ENCODE assay signal across 13 cellular contexts in genomic region chr2:55148269-55148668, GRCh38.
DNase-seq lines count a peak whose midpoint lies in the region; ATAC-seq, FAIRE-seq and TF ChIP-seq lines count a peak whose summit lies in the region.
"Had no signal": no experiment of that assay in that cellular context is flagged by ENCODE, and none has a peak within 500 bp of the region (broad histone marks: within the 10 kb centered on the region; RNA-seq: fewer than 3 reads in every experiment).

No MANE protein-coding gene starts in this region.

- no peaks in the 10 kb centered on the region for H3K9me3 ChIP-seq in K562 (replicated peaks; ENCODE audit: control insufficient read depth, insufficient read depth, low read depth, low read length)

- FAIRE-seq in K562 (lab: Jason Lieb, UNC): no peak

- no peaks in the 10 kb centered on the region for H3K36me3 Mint-ChIP-seq in progenitor cell of endocrine pancreas (ENCODE audit: insufficient read depth)
- H3K36me3 Mint-ChIP-seq: natural killer cell had no signal

- H3K4me3 Mint-ChIP-seq in progenitor cell of endocrine pancreas (ENCODE audit: low read depth): no peak overlapping the region
- H3K4me3 Mint-ChIP-seq: natural killer cell had no signal

- TF ChIP-seq POLR2A in K562 (conservative IDR thresholded peaks at IDR 0.05): no peak

- H3K4me2 ChIP-seq in K562 (ENCODE audit: insufficient read depth, low read length): no peak overlapping the region

- in situ Hi-C loops in K562 (cut with MboI) (no loop called here), GM13977 (cut with MboI; ENCODE audit: low pct_unique_long_range_greater_than_20kb, low sequenced_read_pairs, unreplicated experiment) (no loop called here)

- CTCF ChIA-PET in K562 (lab: Yijun Ruan, JAX; ENCODE audit: low intra/inter-chr PET ratio): no interaction called here

- H3K9me3 Mint-ChIP-seq in progenitor cell of endocrine pancreas (ENCODE audit: low read depth): no peaks in the 10 kb centered on the region
- H3K9me3 Mint-ChIP-seq: natural killer cell had no signal

- H3K79me2 ChIP-seq in K562 (ENCODE audit: control insufficient read depth, insufficient read depth, low read length): no peaks in the 10 kb centered on the region

- no peak overlapping the region for H3K27ac ChIP-seq in K562 (ENCODE audit: extremely low read depth, low read depth, low read length)
- H3K27ac ChIP-seq: WERI-Rb-1 had no signal

- H3K27ac Mint-ChIP-seq in progenitor cell of endocrine pancreas: peak overlapping the region; percentile 89
- H3K27ac Mint-ChIP-seq: natural killer cell had no signal

- TF ChIP-seq RAD21 in K562 (CRISPR knock-in tag; conservative IDR thresholded peaks at IDR 0.05 in 1 of 2, IDR thresholded peaks at IDR 0.05 in 1 of 2): no peak

- TF ChIP-seq EP300 in K562 (IDR thresholded peaks at IDR 0.05; ENCODE audit: low read length): no peak

- H3K4me1 Mint-ChIP-seq in progenitor cell of endocrine pancreas (ENCODE audit: low read depth): peaks cover 22% of the 10 kb centered on the region
- H3K4me1 Mint-ChIP-seq: natural killer cell had no signal

- DNase-seq in GM03348 (ENCODE audit: low spot score): peak; percentile 55
- DNase-seq in NCI-H146 (lab: John Stamatoyannopoulos, UW): peak; percentile 87
- DNase-seq in K562 (ENCODE audit: extremely low read depth in 1 of 4, low spot score in 3 of 4): no peak
- DNase-seq in progenitor cell of endocrine pancreas (ENCODE audit: low spot score, unreplicated experiment): no peak
- DNase-seq in omental fat pad (ENCODE audit: low spot score): no peak
- no peak for DNase-seq in Right ventricle myocardium superior
- no peak for DNase-seq in GM13977 (ENCODE audit: low spot score)
- DNase-seq: activated T-cell treated with anti-CD3 and anti-CD28 coated beads for 4 hours, DMS79, islet precursor cell, natural killer cell, NCI-H1930, WERI-Rb-1 had no signal

- H4K20me1 ChIP-seq in K562 (replicated peaks; ENCODE audit: control insufficient read depth, insufficient read depth, low read length): no peaks in the 10 kb centered on the region

- intact Hi-C loops in K562 (cut with micrococcal nuclease) (no loop called here), Right ventricle myocardium superior (cut with DNase I) (no loop called here)

- no peaks in the 10 kb centered on the region for H3K27me3 ChIP-seq in K562 (ENCODE audit: control insufficient read depth in 2 of 2, insufficient read depth in 2 of 2, low read length in 2 of 2)

- TF ChIP-seq CTCF in K562 (IDR thresholded peaks at IDR 0.05 in 2 of 3, conservative IDR thresholded peaks at IDR 0.05 in 1 of 3; ENCODE audit: insufficient read depth in 2 of 3, low read depth in 1 of 3, low read length in 3 of 3) (no peak), progenitor cell of endocrine pancreas (IDR thresholded peaks at IDR 0.05; ENCODE audit: unreplicated experiment) (no peak), omental fat pad (IDR thresholded peaks at IDR 0.05) (no peak), GM13977 (IDR thresholded peaks at IDR 0.05; ENCODE audit: extremely low read depth, insufficient read depth, missing control alignments) (no peak)

- no TSS peak for BruUV-seq in K562 (replicated peaks; lab: Mats Ljungman, UMichigan)

- peak overlapping the region; percentile 78; the same call in 1 of the 2 replicates for H2AFZ ChIP-seq in K562 (ENCODE audit: low read depth, low read length)

- POLR2A ChIA-PET in K562 (lab: Yijun Ruan, JAX): interaction anchor here (0.6 to 1.3 kb wide), 4 partner anchors 9 to 126 kb away, joined by 3 read pairs; no protein-coding TSS in a partner anchor

- no peak overlapping the region for H3K4me3 ChIP-seq in K562

- H3K4me1 ChIP-seq in K562 (replicated peaks in 1 of 2; ENCODE audit: control insufficient read depth in 2 of 2, insufficient read depth in 2 of 2, low read length in 2 of 2): peaks cover 2 to 8% of the 10 kb centered on the region in 2 experiments; a peak in 2 of 5 replicates

- no peak for ATAC-seq in K562
- no peak for ATAC-seq in omental fat pad (ENCODE audit: low FRiP score)
- ATAC-seq in Right ventricle myocardium superior (ENCODE audit: poor library complexity): no peak
- ATAC-seq: natural killer cell had no signal

- H3K36me3 ChIP-seq in K562 (ENCODE audit: control insufficient read depth, insufficient read depth, low read length): no peaks in the 10 kb centered on the region
- H3K36me3 ChIP-seq: WERI-Rb-1 had no signal

- peaks cover 3% of the 10 kb centered on the region for H3K27me3 Mint-ChIP-seq in progenitor cell of endocrine pancreas

- 35% methylated on average over 2 of the region's 2 CpGs for WGBS in K562 (ENCODE audit: insufficient coverage, low coverage, missing lambda C conversion rate)

- no peaks in the 10 kb centered on the region for H3K9me1 ChIP-seq in K562 (ENCODE audit: control insufficient read depth, insufficient read depth, low read length)

- no peak overlapping the region for H3K9ac ChIP-seq in K562 (ENCODE audit: insufficient read depth in 1 of 2, low read depth in 2 of 2, low read length in 2 of 2)

TF ChIP-seq in K562, 482 proteins besides CTCF, POLR2A, EP300 and RAD21:
- TF ChIP-seq FOXK2 (conservative IDR thresholded peaks at IDR 0.05 in 1 of 2, IDR thresholded peaks at IDR 0.05 in 1 of 2; ENCODE audit: low read depth in 2 of 2): no peak
- TF ChIP-seq SOX6 (IDR thresholded peaks at IDR 0.05): 0 out of 2 replicates have a peak, but pooled peaks have one; percentile 18

Comparison
In these comparisons a context has a peak if more than half of its experiments do, and no peak if none do; other contexts are left out.
1. DNase-seq: peak in GM03348 (single experiment) and NCI-H146 (single experiment); none in K562 (0 of 4), progenitor cell of endocrine pancreas (single experiment), omental fat pad (single experiment), Right ventricle myocardium superior (single experiment) and GM13977 (single experiment).